Comparison of ENCODE assay signal across 19 cellular contexts in genomic region chr5:36826694-36827093, GRCh38. TPM values are rescaled to one million over a fixed set of nuclear protein-coding genes. Genes with fewer than 3 reads are reported as not detected.
DNase-seq lines count a peak whose midpoint lies in the region; ATAC-seq, FAIRE-seq and TF ChIP-seq lines count a peak whose summit lies in the region.
"Had no signal": no experiment of that assay in that cellular context is flagged by ENCODE, and none has a peak within 500 bp of the region (broad histone marks: within the 10 kb centered on the region; RNA-seq: fewer than 3 reads in every experiment).

No MANE protein-coding gene starts in this region.

- BruUV-seq in HepG2 (replicated peaks; lab: Mats Ljungman, UMichigan) (no TSS peak), K562 (replicated peaks; lab: Mats Ljungman, UMichigan) (no TSS peak)

- in situ Hi-C loops in HepG2 (cut with HindIII; ENCODE audit: extremely low pct_ligation_motif_present, low pct_unique_long_range_greater_than_20kb): no loop called here
- in situ Hi-C loops in K562 (cut with MboI): no loop called here

- H3K4me1 ChIP-seq in HepG2 (ENCODE audit: insufficient read depth, low read length): no peaks in the 10 kb centered on the region
- H3K4me1 ChIP-seq in right lobe of liver: no peaks in the 10 kb centered on the region
- no peaks in the 10 kb centered on the region for H3K4me1 ChIP-seq in K562 (replicated peaks in 1 of 2; ENCODE audit: control insufficient read depth in 2 of 2, insufficient read depth in 2 of 2, low read length in 2 of 2)
- H3K4me1 ChIP-seq in right atrium auricular region: no peaks in the 10 kb centered on the region
- H3K4me1 ChIP-seq: A549; BLaER1 treated with 17β-estradiol and CSF1 and Interleukin-3, amounts not matched to agents 10 nM and 100 nM; Caco-2 had no signal

- TF ChIP-seq RAD21 in HepG2 (CRISPR knock-in tag; IDR thresholded peaks at IDR 0.05): no peak
- TF ChIP-seq RAD21 in K562 (CRISPR knock-in tag; conservative IDR thresholded peaks at IDR 0.05 in 1 of 2, IDR thresholded peaks at IDR 0.05 in 1 of 2): no peak

- no peaks in the 10 kb centered on the region for H3K9me1 ChIP-seq in K562 (ENCODE audit: control insufficient read depth, insufficient read depth, low read length)

- H3K27ac ChIP-seq in HepG2 (ENCODE audit: extremely low read length, insufficient read depth, low read length) (no peak overlapping the region), right lobe of liver (no peak overlapping the region), K562 (ENCODE audit: extremely low read depth, low read depth, low read length) (no peak overlapping the region), right atrium auricular region (no peak overlapping the region)
- H3K27ac ChIP-seq: 22Rv1; A549; BLaER1 treated with 17β-estradiol and CSF1 and Interleukin-3, amounts not matched to agents 10 nM and 100 nM; C4-2B had no signal

- TF ChIP-seq POLR2A in HepG2 (IDR thresholded peaks at IDR 0.05; ENCODE audit: insufficient read depth in 1 of 2, low read depth in 2 of 2, low read length in 2 of 2): no peak
- no peak for TF ChIP-seq POLR2A in right lobe of liver (IDR thresholded peaks at IDR 0.05)
- no peak for TF ChIP-seq POLR2A in K562 (conservative IDR thresholded peaks at IDR 0.05)

- H3K4me3 ChIP-seq in HepG2 (replicated peaks in 1 of 3; ENCODE audit: insufficient read depth in 1 of 3, low read depth in 2 of 3, low read length in 3 of 3) (no peak overlapping the region), right lobe of liver (no peak overlapping the region), K562 (no peak overlapping the region), right atrium auricular region (no peak overlapping the region)
- H3K4me3 ChIP-seq: A549; BLaER1 treated with 17β-estradiol and CSF1 and Interleukin-3, amounts not matched to agents 10 nM and 100 nM had no signal

- CTCF ChIA-PET in HepG2 (lab: Yijun Ruan, JAX; ENCODE audit: low intra/inter-chr PET ratio, low total read pairs) (no interaction called here), K562 (lab: Yijun Ruan, JAX; ENCODE audit: low intra/inter-chr PET ratio) (no interaction called here)

- FAIRE-seq in HepG2 (lab: Jason Lieb, UNC) (no peak), K562 (lab: Jason Lieb, UNC) (no peak)
- FAIRE-seq: A549, D721Med, G401.6, GM12891, GM19239 had no signal

- DNase-seq in HepG2 (ENCODE audit: low spot score): no peak
- DNase-seq in right lobe of liver: no peak
- no peak for DNase-seq in K562 (ENCODE audit: extremely low read depth in 1 of 4, low spot score in 3 of 4)
- DNase-seq in right atrium auricular region (ENCODE audit: low spot score): no peak
- no peak for DNase-seq in AML-193 (lab: John Stamatoyannopoulos, UW)
- DNase-seq: Caco-2; Calu3; CD4-positive, alpha-beta T cell; CD8-positive, alpha-beta T cell; DMS79 treated with DMSO at 0.1 percent for 48 hours; GF-D8 had no signal

- TF ChIP-seq CTCF in HepG2 (CRISPR knock-in tag; IDR thresholded peaks at IDR 0.05) (no peak), right lobe of liver (IDR thresholded peaks at IDR 0.05) (no peak), K562 (IDR thresholded peaks at IDR 0.05 in 2 of 3, conservative IDR thresholded peaks at IDR 0.05 in 1 of 3; ENCODE audit: insufficient read depth in 2 of 3, low read depth in 1 of 3, low read length in 3 of 3) (no peak), right atrium auricular region (IDR thresholded peaks at IDR 0.05) (no peak)

- H3K9me3 ChIP-seq in HepG2 (ENCODE audit: low read length) (no peaks in the 10 kb centered on the region), right lobe of liver (no peaks in the 10 kb centered on the region), K562 (replicated peaks; ENCODE audit: control insufficient read depth, insufficient read depth, low read depth, low read length) (no peaks in the 10 kb centered on the region), right atrium auricular region (no peaks in the 10 kb centered on the region)
- H3K9me3 ChIP-seq: A549; BLaER1 treated with 17β-estradiol and CSF1 and Interleukin-3, amounts not matched to agents 10 nM and 100 nM; Caco-2 had no signal

- WGBS in HepG2 (ENCODE audit: low lambda C conversion rate): under 1% methylated on average over 2 of the region's 2 CpGs
- WGBS in right lobe of liver (ENCODE audit: insufficient coverage, low coverage, low lambda C conversion rate, missing lambda C conversion rate): 73% methylated on average over 2 of the region's 2 CpGs
- 0% methylated on average over 2 of the region's 2 CpGs for WGBS in K562 (ENCODE audit: insufficient coverage, low coverage, missing lambda C conversion rate)

- H3K79me2 ChIP-seq in HepG2 (ENCODE audit: insufficient read depth, low read length) (no peaks in the 10 kb centered on the region), K562 (ENCODE audit: control insufficient read depth, insufficient read depth, low read length) (no peaks in the 10 kb centered on the region)

- no peaks in the 10 kb centered on the region for H4K20me1 ChIP-seq in HepG2 (ENCODE audit: insufficient read depth, low read length)
- H4K20me1 ChIP-seq in K562 (replicated peaks; ENCODE audit: control insufficient read depth, insufficient read depth, low read length): no peaks in the 10 kb centered on the region
- H4K20me1 ChIP-seq: BLaER1 treated with 17β-estradiol and CSF1 and Interleukin-3, amounts not matched to agents 10 nM and 100 nM had no signal

- no peak overlapping the region for H2AFZ ChIP-seq in HepG2 (ENCODE audit: low read length)
- H2AFZ ChIP-seq in K562 (ENCODE audit: low read depth, low read length): no peak overlapping the region

- no peak for ATAC-seq in HepG2
- ATAC-seq in right lobe of liver: no peak
- ATAC-seq in K562: no peak
- ATAC-seq: A549; CD8-positive, alpha-beta T cell had no signal

- no peak overlapping the region for H3K9ac ChIP-seq in HepG2 (ENCODE audit: insufficient read depth, low read depth, low read length)
- H3K9ac ChIP-seq in K562 (ENCODE audit: insufficient read depth in 1 of 2, low read depth in 2 of 2, low read length in 2 of 2): no peak overlapping the region
- H3K9ac ChIP-seq: BLaER1 treated with 17β-estradiol and CSF1 and Interleukin-3, amounts not matched to agents 10 nM and 100 nM had no signal

- intact Hi-C loops in HepG2 (cut with micrococcal nuclease; ENCODE audit: unreplicated experiment) (no loop called here), right lobe of liver (cut with DNase I) (no loop called here), K562 (cut with micrococcal nuclease) (no loop called here)

- no peaks in the 10 kb centered on the region for H3K36me3 ChIP-seq in HepG2 (replicated peaks in 1 of 2; ENCODE audit: control insufficient read depth in 1 of 2, insufficient read depth in 2 of 2, low read length in 2 of 2)
- H3K36me3 ChIP-seq in right lobe of liver: no peaks in the 10 kb centered on the region
- H3K36me3 ChIP-seq in K562 (ENCODE audit: control insufficient read depth, insufficient read depth, low read length): no peaks in the 10 kb centered on the region
- no peaks in the 10 kb centered on the region for H3K36me3 ChIP-seq in right atrium auricular region
- H3K36me3 ChIP-seq: BLaER1 treated with 17β-estradiol and CSF1 and Interleukin-3, amounts not matched to agents 10 nM and 100 nM had no signal

- no peak overlapping the region for H3K4me2 ChIP-seq in HepG2 (ENCODE audit: low read depth, low read length)
- no peak overlapping the region for H3K4me2 ChIP-seq in K562 (ENCODE audit: insufficient read depth, low read length)
- H3K4me2 ChIP-seq: A549; BLaER1 treated with 17β-estradiol and CSF1 and Interleukin-3, amounts not matched to agents 10 nM and 100 nM had no signal

- POLR2A ChIA-PET in HepG2 (lab: Yijun Ruan, JAX) (no interaction called here), K562 (lab: Yijun Ruan, JAX) (no interaction called here)

- TF ChIP-seq EP300 in HepG2 (IDR thresholded peaks at IDR 0.05; ENCODE audit: low read depth in 2 of 2, low read length in 2 of 2) (no peak), HepG2 (CRISPR knock-in tag; IDR thresholded peaks at IDR 0.05; ENCODE audit: borderline replicate concordance) (no peak), K562 (IDR thresholded peaks at IDR 0.05; ENCODE audit: low read length) (no peak)

- H3K27me3 ChIP-seq in HepG2 (ENCODE audit: control insufficient read depth in 1 of 2, insufficient read depth in 2 of 2, low read length in 2 of 2) (no peaks in the 10 kb centered on the region), right lobe of liver (no peaks in the 10 kb centered on the region), K562 (ENCODE audit: control insufficient read depth in 2 of 2, insufficient read depth in 2 of 2, low read length in 2 of 2) (no peaks in the 10 kb centered on the region), right atrium auricular region (no peaks in the 10 kb centered on the region)
- H3K27me3 ChIP-seq: BLaER1 treated with 17β-estradiol and CSF1 and Interleukin-3, amounts not matched to agents 10 nM and 100 nM had no signal

RNA-seq across cellular contexts. Expression of gene NIPBL, which starts 49.9 kb away (rescaled TPM):
- total RNA-seq in HepG2 (2016; rRNA removed; fragmentation: Illumina TruSeq; extraction: Trizol) (12.3 and 30.5 TPM in 2 replicates), right lobe of liver (10 to 100 TPM; 16.0 to 29.2 (median 24.6) TPM), K562 (2014; rRNA removed) (26.1 and 27.9 TPM in 2 replicates), K562 (2014; rRNA removed; fragmentation: Illumina TruSeq; extraction: Trizol) (38.9 and 48.7 TPM in 2 replicates), K562 (2015; rRNA removed; fragmentation: Illumina TruSeq; extraction: Trizol) (37.9 and 42.3 TPM in 2 replicates), K562 (2021) (56.7 and 56.9 TPM in 2 replicates), right atrium auricular region (10 to 100 TPM; 32.3 to 43.1 TPM)
- 24.0 and 27.8 TPM in 2 replicates for total RNA-seq in HepG2 (2016; cell fraction: cytosol; rRNA removed; fragmentation: Illumina TruSeq; extraction: Trizol; ENCODE audit: low read depth)
- 9.1 and 33.0 TPM in 2 replicates for total RNA-seq in HepG2 (2016; cell fraction: insoluble cytoplasmic fraction; rRNA removed; fragmentation: Illumina TruSeq; extraction: Trizol)
- 26.1 and 28.9 TPM in 2 replicates for total RNA-seq in HepG2 (2016; cell fraction: membrane; rRNA removed; fragmentation: Illumina TruSeq; extraction: Trizol)
- 33.1 and 36.7 TPM in 2 replicates for total RNA-seq in HepG2 (2016; cell fraction: nucleus; rRNA removed; fragmentation: Illumina TruSeq; extraction: Trizol)
- polyA plus RNA-seq in HepG2 (2011; rRNA removed) (24.1 and 32.3 TPM in 2 replicates), K562 (2011; rRNA removed) (45.0 and 50.6 TPM in 2 replicates), K562 (2014; fragmentation: Illumina TruSeq; extraction: Trizol) (31.6 and 39.1 TPM in 2 replicates), K562 (2014; fragmentation: Nextera tagmentation; extraction: Ambion mirVana) (10 to 100 TPM; 12.9 to 15.6 TPM), K562 (2014; rRNA removed) (20.8 and 26.2 TPM in 2 replicates)
- 12.5 and 17.2 TPM in 2 replicates for polyA plus RNA-seq in HepG2 (2011; cell fraction: cytosol; rRNA removed)
- polyA plus RNA-seq in HepG2 (2011; cell fraction: nucleus; rRNA removed): 26.2 and 31.4 TPM in 2 replicates
- 14.9 and 21.2 TPM in 2 replicates for polyA plus RNA-seq in HepG2 (2012)
- 0.62 and 0.76 TPM in 2 replicates for polyA plus RNA-seq in HepG2 (2016; cell fraction: cytosol; fragmentation: Illumina TruSeq; extraction: Trizol; ENCODE audit: low read depth)
- polyA plus RNA-seq in HepG2 (2016; cell fraction: insoluble cytoplasmic fraction; fragmentation: Illumina TruSeq; extraction: Trizol; ENCODE audit: low read depth): 34.6 and 35.0 TPM in 2 replicates
- 1.9 and 2.1 TPM in 2 replicates for polyA plus RNA-seq in HepG2 (2016; cell fraction: membrane; fragmentation: Illumina TruSeq; extraction: Trizol; ENCODE audit: low read depth)
- 28.9 and 29.4 TPM in 2 replicates for polyA plus RNA-seq in HepG2 (2016; cell fraction: nucleus; fragmentation: Illumina TruSeq; extraction: Trizol; ENCODE audit: insufficient read depth, low read depth)
- polyA minus RNA-seq in HepG2 (2011; rRNA and poly(A)+ RNA removed; ENCODE audit: low replicate concordance): 84.7 and 239 TPM in 2 replicates
- 35.3 and 42.1 TPM in 2 replicates for polyA minus RNA-seq in HepG2 (2011; cell fraction: cytosol; rRNA and poly(A)+ RNA removed)
- polyA minus RNA-seq in HepG2 (2011; cell fraction: nucleus; rRNA and poly(A)+ RNA removed): 159 and 172 TPM in 2 replicates
- total RNA-seq in K562 (2011; cell fraction: chromatin; rRNA removed; ENCODE audit: low replicate concordance): 63.5 and 179 TPM in 2 replicates
- total RNA-seq in K562 (2011; cell fraction: nucleolus; rRNA removed): 22.7 and 38.0 TPM in 2 replicates
- 72.7 and 138 TPM in 2 replicates for total RNA-seq in K562 (2011; cell fraction: nucleoplasm; rRNA removed)
- 28.7 and 31.9 TPM in 2 replicates for polyA plus RNA-seq in K562 (2011; cell fraction: cytosol; rRNA removed)
- 93.7 and 95.8 TPM in 2 replicates for polyA plus RNA-seq in K562 (2011; cell fraction: nucleus; rRNA removed)
- 25.7 and 27.0 TPM in 2 replicates for polyA plus RNA-seq in K562 (2012)
- polyA minus RNA-seq in K562 (2011; rRNA and poly(A)+ RNA removed): 186 and 237 TPM in 2 replicates
- 43.8 and 51.4 TPM in 2 replicates for polyA minus RNA-seq in K562 (2011; cell fraction: cytosol; rRNA and poly(A)+ RNA removed)
- polyA minus RNA-seq in K562 (2011; cell fraction: nucleus; rRNA and poly(A)+ RNA removed): 75.4 and 141 TPM in 2 replicates

Comparison
In these comparisons a context has a peak if more than half of its experiments do, and no peak if none do; other contexts are left out.
1. Of the 241 proteins assayed by ChIP-seq in both HepG2 and K562: peak only in HepG2: PCBP2; only in K562: ARHGAP35, EHMT2, GATAD2A, HBP1, MTA1, ZBTB2 and 2 more; in both: none; in neither: 231; mixed calls (peak in some experiments, not most) for 1.